Comparison of ENCODE assay signal across 8 cellular contexts in genomic region chr11:61293869-61294716, GRCh38. TPM values are rescaled to one million over a fixed set of nuclear protein-coding genes. Genes with fewer than 3 reads are reported as not detected.
DNase-seq lines count a peak whose midpoint lies in the region; ATAC-seq and TF ChIP-seq lines count a peak whose summit lies in the region.

No MANE protein-coding gene starts in this region.

- H3K36me3 ChIP-seq in HAP-1 (replicated peaks) (peaks cover 4% of the 10 kb centered on the region), esophagus muscularis mucosa (peaks cover 0 to 11% (median 5%) of the 10 kb centered on the region in 4 donors), testis (ENCODE audit: low read depth, missing control alignments) (no peaks in the 10 kb centered on the region)

- CTCF ChIA-PET in activated CD8-positive, alpha-beta T cell treated with anti-CD3 and anti-CD28 coated beads for 36 hours (lab: Charles Lee) = interaction anchor here (0.6 to 3.2 kb wide), 14 partner anchors 12 to 136 kb away, joined by 3 to 23 read pairs (median 4); partner anchors contain the start of genes CPSF7 and SDHAF2

- H3K4me1 Mint-ChIP-seq in activated CD8-positive, alpha-beta T cell treated with anti-CD3 and anti-CD28 coated beads for 36 hours (ENCODE audit: low read depth) = peaks cover 37% of the 10 kb centered on the region
- peaks cover 22 to 23% of the 10 kb centered on the region in 2 donors for H3K4me1 Mint-ChIP-seq in natural killer cell treated with Interleukin-12 subunit alpha and Interleukin-12 subunit beta and Interleukin-15 and Interleukin-18, amount 100 ng/mL, for 72 hours (ENCODE audit: low read depth in 2 of 2)

- H3K36me3 Mint-ChIP-seq in activated CD8-positive, alpha-beta T cell treated with anti-CD3 and anti-CD28 coated beads for 36 hours (ENCODE audit: low read depth) = peaks cover 43% of the 10 kb centered on the region
- H3K36me3 Mint-ChIP-seq in natural killer cell treated with Interleukin-12 subunit alpha and Interleukin-12 subunit beta and Interleukin-15 and Interleukin-18, amount 100 ng/mL, for 72 hours = peaks cover 11% of the 10 kb centered on the region

- no peaks in the 10 kb centered on the region for H3K9me3 Mint-ChIP-seq in activated CD8-positive, alpha-beta T cell treated with anti-CD3 and anti-CD28 coated beads for 36 hours
- H3K9me3 Mint-ChIP-seq in natural killer cell treated with Interleukin-12 subunit alpha and Interleukin-12 subunit beta and Interleukin-15 and Interleukin-18, amount 100 ng/mL, for 72 hours = no peaks in the 10 kb centered on the region

- H3K27ac ChIP-seq in esophagus muscularis mucosa (replicated peaks in 1 of 4) (peak overlapping the region in 1 of 4 donors; percentile 52), testis (peak overlapping the region; percentile 78 to 92)

- TF ChIP-seq POLR2A in esophagus muscularis mucosa (IDR thresholded peaks at IDR 0.05; ENCODE audit: low read depth) (no peak), testis (IDR thresholded peaks at IDR 0.05) (no peak)

- peak; percentile 46 for ATAC-seq in activated CD8-positive, alpha-beta T cell treated with anti-CD3 and anti-CD28 coated beads for 36 hours
- peak; percentile 56 to 65 for ATAC-seq in natural killer cell treated with Interleukin-12 subunit alpha and Interleukin-12 subunit beta and Interleukin-15 and Interleukin-18, amount 100 ng/mL, for 72 hours

- H3K27me3 ChIP-seq in HAP-1 (ENCODE audit: low read depth) (no peaks in the 10 kb centered on the region), esophagus muscularis mucosa (peaks cover 0 to 50% (median 7%) of the 10 kb centered on the region in 4 donors), testis (no peaks in the 10 kb centered on the region)

- H3K4me3 Mint-ChIP-seq in activated CD8-positive, alpha-beta T cell treated with anti-CD3 and anti-CD28 coated beads for 36 hours = peak overlapping the region; percentile 92
- peak overlapping the region; percentile 74 for H3K4me3 Mint-ChIP-seq in natural killer cell treated with Interleukin-12 subunit alpha and Interleukin-12 subunit beta and Interleukin-15 and Interleukin-18, amount 100 ng/mL, for 72 hours

- peaks cover 5% of the 10 kb centered on the region for H3K27me3 Mint-ChIP-seq in activated CD8-positive, alpha-beta T cell treated with anti-CD3 and anti-CD28 coated beads for 36 hours
- H3K27me3 Mint-ChIP-seq in natural killer cell treated with Interleukin-12 subunit alpha and Interleukin-12 subunit beta and Interleukin-15 and Interleukin-18, amount 100 ng/mL, for 72 hours = peaks cover 8 to 10% of the 10 kb centered on the region in 2 donors

- POLR2A ChIA-PET in activated CD8-positive, alpha-beta T cell treated with anti-CD3 and anti-CD28 coated beads for 36 hours (lab: Charles Lee) = interaction anchor here (0.8 to 4.3 kb wide), 15 partner anchors 12 to 419 kb away, joined by 3 to 26 read pairs (median 6); partner anchors contain the start of genes CPSF7, CYB561A3, DDB1 and SDHAF2

- WGBS in esophagus muscularis mucosa = 3% methylated on average over 21 of the region's 60 CpGs
- WGBS in testis, 2 donors = 1 to 2% methylated on average over 15 to 37 of the region's 60 CpGs

- H3K4me3 ChIP-seq in GM12865 (ENCODE audit: low read depth, low read length) = peak overlapping the region; percentile 89
- peak overlapping the region; percentile 51 for H3K4me3 ChIP-seq in HAP-1
- peak overlapping the region; percentile 59 to 71 (median 64) for H3K4me3 ChIP-seq in esophagus muscularis mucosa
- peak overlapping the region; percentile 60 to 66 for H3K4me3 ChIP-seq in testis

- peak overlapping the region; percentile 92 for H3K27ac Mint-ChIP-seq in activated CD8-positive, alpha-beta T cell treated with anti-CD3 and anti-CD28 coated beads for 36 hours
- no peak overlapping the region for H3K27ac Mint-ChIP-seq in natural killer cell treated with Interleukin-12 subunit alpha and Interleukin-12 subunit beta and Interleukin-15 and Interleukin-18, amount 100 ng/mL, for 72 hours

- H3K9me3 ChIP-seq in HAP-1 = no peaks in the 10 kb centered on the region
- no peaks in the 10 kb centered on the region for H3K9me3 ChIP-seq in esophagus muscularis mucosa
- no peaks in the 10 kb centered on the region for H3K9me3 ChIP-seq in testis

- peaks cover 18% of the 10 kb centered on the region for H3K4me1 ChIP-seq in HAP-1
- H3K4me1 ChIP-seq in esophagus muscularis mucosa = peaks cover 35 to 43% (median 42%) of the 10 kb centered on the region in 4 donors
- peaks cover 35% of the 10 kb centered on the region for H3K4me1 ChIP-seq in testis

- TF ChIP-seq CTCF in GM12865 (IDR thresholded peaks at IDR 0.05; ENCODE audit: insufficient read depth, low read depth, low read length, missing control alignments) (peak; percentile 14), esophagus muscularis mucosa (IDR thresholded peaks at IDR 0.05) (no peak), testis (IDR thresholded peaks at IDR 0.05) (no peak)
- TF ChIP-seq CTCF in activated CD8-positive, alpha-beta T cell treated with anti-CD3 and anti-CD28 coated beads for 36 hours (IDR thresholded peaks at IDR 0.05) = no peak

- in situ Hi-C loops in HAP-1 (cut with MboI; ENCODE audit: low sequenced_read_pairs) = no loop called here

- no peak for TF ChIP-seq EP300 in esophagus muscularis mucosa (IDR thresholded peaks at IDR 0.05)

- DNase-seq in GM12865 (ENCODE audit: low read depth) (peak; percentile 70), HAP-1 (ENCODE audit: low spot score in 2 of 2) (peak in 1 of 2 experiments; percentile 60), M059J (ENCODE audit: low read depth) (peak; percentile 54), esophagus muscularis mucosa (ENCODE audit: extremely low spot score) (no peak), testis (peak; percentile 84)
- peak; percentile 80 for DNase-seq in activated CD8-positive, alpha-beta T cell treated with anti-CD3 and anti-CD28 coated beads for 36 hours
- DNase-seq in natural killer cell treated with Interleukin-12 subunit alpha and Interleukin-12 subunit beta and Interleukin-15 and Interleukin-18, amount 100 ng/mL, for 72 hours (ENCODE audit: low spot score) = no peak
- no peak for DNase-seq in central memory CD4-positive, alpha-beta T cell

- intact Hi-C loops in activated CD8-positive, alpha-beta T cell treated with anti-CD3 and anti-CD28 coated beads for 36 hours (cut with micrococcal nuclease) = no loop called here
- intact Hi-C loops in esophagus muscularis mucosa (cut with DNase I) = no loop called here
- intact Hi-C loops in testis (cut with DNase I; ENCODE audit: low total_unique reads) = no loop called here

RNA-seq across cellular contexts. Expression of gene VWCE, which starts 1.0 kb away (rescaled TPM):
- total RNA-seq in M059J (2014; rRNA removed; shearing (Covaris generic)) = not detected in 2 replicates
- 10 to 100 TPM; 23.3 to 25.8 TPM for total RNA-seq in activated CD8-positive, alpha-beta T cell treated with anti-CD3 and anti-CD28 coated beads for 36 hours
- 1 to 10 TPM in 1 of 4 donors, under 1 TPM in 3; 0.32 to 1.4 (median 0.58) TPM for total RNA-seq in esophagus muscularis mucosa
- 1 to 10 TPM; 2.1 to 3.3 TPM for total RNA-seq in natural killer cell treated with Interleukin-12 subunit alpha and Interleukin-12 subunit beta and Interleukin-15 and Interleukin-18, amount 100 ng/mL, for 72 hours
- total RNA-seq in testis = 10 to 100 TPM; 11.1 TPM
- polyA plus RNA-seq in testis (ENCODE audit: insufficient read depth, low read depth, low replicate concordance) = 6.6 TPM

RNA-seq across cellular contexts. Expression of gene DDB1, which starts 38.8 kb away (rescaled TPM):
- total RNA-seq in M059J (2014; rRNA removed; shearing (Covaris generic)) = 116 and 209 TPM in 2 replicates
- 100 to 1,000 TPM; 269 to 270 TPM for total RNA-seq in activated CD8-positive, alpha-beta T cell treated with anti-CD3 and anti-CD28 coated beads for 36 hours
- total RNA-seq in esophagus muscularis mucosa = 100 to 1,000 TPM; 102 to 164 (median 118) TPM
- total RNA-seq in natural killer cell treated with Interleukin-12 subunit alpha and Interleukin-12 subunit beta and Interleukin-15 and Interleukin-18, amount 100 ng/mL, for 72 hours = 100 to 1,000 TPM; 241 to 276 TPM
- total RNA-seq in testis = 100 to 1,000 TPM; 266 to 333 TPM
- polyA plus RNA-seq in testis (ENCODE audit: insufficient read depth, low read depth, low replicate concordance) = 257 TPM

RNA-seq across cellular contexts. Expression of gene TKFC, which starts 38.9 kb away (rescaled TPM):
- 7.8 and 10.9 TPM in 2 replicates for total RNA-seq in M059J (2014; rRNA removed; shearing (Covaris generic))
- 10 to 100 TPM; 79.1 to 86.3 TPM for total RNA-seq in activated CD8-positive, alpha-beta T cell treated with anti-CD3 and anti-CD28 coated beads for 36 hours
- total RNA-seq in esophagus muscularis mucosa (10 to 100 TPM; 12.9 to 24.2 (median 14.8) TPM), testis (100 to 1,000 TPM in 1 of 2 donors, 10 to 100 TPM in 1; 90.1 to 121 TPM)
- 10 to 100 TPM; 18.9 to 38.9 TPM for total RNA-seq in natural killer cell treated with Interleukin-12 subunit alpha and Interleukin-12 subunit beta and Interleukin-15 and Interleukin-18, amount 100 ng/mL, for 72 hours
- polyA plus RNA-seq in testis (ENCODE audit: insufficient read depth, low read depth, low replicate concordance) = 159 TPM

RNA-seq across cellular contexts. Expression of gene PGA5, which starts 53.1 kb away (rescaled TPM):
- total RNA-seq in M059J (2014; rRNA removed; shearing (Covaris generic)) = not detected in 2 replicates
- total RNA-seq in activated CD8-positive, alpha-beta T cell treated with anti-CD3 and anti-CD28 coated beads for 36 hours = not detected
- total RNA-seq in esophagus muscularis mucosa (under 1 TPM in 1 of 4 donors, not detected in 3; 0.86 TPM), testis (under 1 TPM; 0.39 to 0.43 TPM)
- total RNA-seq in natural killer cell treated with Interleukin-12 subunit alpha and Interleukin-12 subunit beta and Interleukin-15 and Interleukin-18, amount 100 ng/mL, for 72 hours = not detected
- polyA plus RNA-seq in testis (ENCODE audit: insufficient read depth, low read depth, low replicate concordance) = 1.5 TPM

Comparison
In these comparisons a context has a peak if more than half of its experiments do, and no peak if none do; other contexts are left out.
1. DNase-seq: peak in GM12865 (single experiment), M059J (single experiment), activated CD8-positive, alpha-beta T cell treated with anti-CD3 and anti-CD28 coated beads for 36 hours (single experiment) and testis (single experiment); none in esophagus muscularis mucosa (single experiment), natural killer cell treated with Interleukin-12 subunit alpha and Interleukin-12 subunit beta and Interleukin-15 and Interleukin-18, amount 100 ng/mL, for 72 hours (single experiment) and central memory CD4-positive, alpha-beta T cell (single experiment).
2. Peak in every context shown above with its lines, with median percentiles within 50 percentile points of each other: H3K4me3 ChIP-seq.